In the genomic region with DNA sequence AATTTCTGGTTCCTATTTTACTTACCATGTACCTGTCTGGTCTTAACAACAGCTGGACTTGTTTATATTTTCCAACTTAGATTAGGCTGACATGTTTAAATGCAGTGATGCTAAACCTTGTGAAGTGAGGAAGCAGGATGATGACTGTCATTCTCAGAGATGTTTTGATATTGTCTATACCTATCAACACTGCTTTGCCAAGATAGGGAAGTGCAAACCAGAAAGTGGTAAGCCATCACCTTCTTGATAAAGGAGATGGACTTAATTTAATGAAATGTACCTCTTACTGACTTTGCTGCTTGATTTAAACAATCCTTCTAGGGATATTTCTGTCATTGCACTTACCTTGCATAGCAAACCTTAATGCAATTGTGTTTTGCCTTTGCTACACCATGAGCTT, we compare ENCODE assay signal across 9 cellular contexts. TPM values are rescaled to one million over a fixed set of nuclear protein-coding genes. Genes with fewer than 3 reads are reported as not detected.
DNase-seq lines count a peak whose midpoint lies in the region; ATAC-seq lines count a peak whose summit lies in the region.
"Had no signal": no experiment of that assay in that cellular context is flagged by ENCODE, and none has a peak within 500 bp of the region (broad histone marks: within the 10 kb centered on the region; RNA-seq: fewer than 3 reads in every experiment).

No MANE protein-coding gene starts in this region.

- H3K4me3 ChIP-seq in SJCRH30: peak overlapping the region; percentile 98

- peaks cover 12% of the 10 kb centered on the region for H3K27me3 Mint-ChIP-seq in activated CD4-positive, alpha-beta T cell treated with anti-CD3 and anti-CD28 coated beads, Interleukin-2, amount 10 ng/mL, durations not matched to agents 24 days and 14 days

- H3K4me1 ChIP-seq in SJCRH30: no peaks in the 10 kb centered on the region

- H3K9me3 ChIP-seq in SJCRH30 (replicated peaks): no peaks in the 10 kb centered on the region

- H3K27ac ChIP-seq in SJCRH30 (no peak overlapping the region), epithelial cell of prostate (peak overlapping the region; percentile 87)

- intact Hi-C loops in activated CD4-positive, alpha-beta T cell treated with anti-CD3 and anti-CD28 coated beads, Interleukin-2, amount 10 ng/mL, durations not matched to agents 24 days and 14 days (cut with micrococcal nuclease): loop anchor here (2.0 to 10.0 kb wide), 5 partner anchors 48 to 784 kb away; a partner anchor contains a TSS

- H3K4me1 Mint-ChIP-seq in activated CD4-positive, alpha-beta T cell treated with anti-CD3 and anti-CD28 coated beads, Interleukin-2, amount 10 ng/mL, durations not matched to agents 24 days and 14 days: peaks cover 23% of the 10 kb centered on the region
- H3K4me1 Mint-ChIP-seq in stimulated activated effector memory CD8-positive, alpha-beta T cell treated with anti-CD3 and anti-CD28 coated beads, Interleukin-12 subunit alpha, Interleukin-12 subunit beta, amount 100 ng/mL, for 72 hours: peaks cover 26% of the 10 kb centered on the region

- H3K36me3 Mint-ChIP-seq in activated CD4-positive, alpha-beta T cell treated with anti-CD3 and anti-CD28 coated beads, Interleukin-2, amount 10 ng/mL, durations not matched to agents 24 days and 14 days (ENCODE audit: low read depth): peaks cover 3% of the 10 kb centered on the region
- H3K36me3 Mint-ChIP-seq in stimulated activated effector memory CD8-positive, alpha-beta T cell treated with anti-CD3 and anti-CD28 coated beads, Interleukin-12 subunit alpha, Interleukin-12 subunit beta, amount 100 ng/mL, for 72 hours: no peaks in the 10 kb centered on the region

- DNase-seq in activated CD4-positive, alpha-beta T cell treated with anti-CD3 and anti-CD28 coated beads, Interleukin-2, amount 10 ng/mL, durations not matched to agents 24 days and 14 days: no peak
- DNase-seq in activated CD4-positive, alpha-beta T cell treated with anti-CD3 and anti-CD28 coated beads, Interleukin-2, amount 50 U/mL, for 4 hours: no peak
- no peak for DNase-seq in SJCRH30
- DNase-seq in epithelial cell of prostate (ENCODE audit: low read depth, low spot score): no peak
- no peak for DNase-seq in stimulated activated effector memory CD8-positive, alpha-beta T cell treated with anti-CD3 and anti-CD28 coated beads, Interleukin-12 subunit alpha, Interleukin-12 subunit beta, amount 100 ng/mL, for 72 hours (ENCODE audit: low spot score in 2 of 2)
- DNase-seq in NCI-H226: no peak
- DNase-seq: retina had no signal

- no peak overlapping the region for H3K27ac Mint-ChIP-seq in activated CD4-positive, alpha-beta T cell treated with anti-CD3 and anti-CD28 coated beads, Interleukin-2, amount 10 ng/mL, durations not matched to agents 24 days and 14 days
- no peak overlapping the region for H3K27ac Mint-ChIP-seq in stimulated activated effector memory CD8-positive, alpha-beta T cell treated with anti-CD3 and anti-CD28 coated beads, Interleukin-12 subunit alpha, Interleukin-12 subunit beta, amount 100 ng/mL, for 72 hours

- H3K4me3 Mint-ChIP-seq in activated CD4-positive, alpha-beta T cell treated with anti-CD3 and anti-CD28 coated beads, Interleukin-2, amount 10 ng/mL, durations not matched to agents 24 days and 14 days: peak overlapping the region; percentile 62
- peak overlapping the region; percentile 91 for H3K4me3 Mint-ChIP-seq in stimulated activated effector memory CD8-positive, alpha-beta T cell treated with anti-CD3 and anti-CD28 coated beads, Interleukin-12 subunit alpha, Interleukin-12 subunit beta, amount 100 ng/mL, for 72 hours

- H3K36me3 ChIP-seq in SJCRH30: no peaks in the 10 kb centered on the region

- no peaks in the 10 kb centered on the region for H3K9me3 Mint-ChIP-seq in activated CD4-positive, alpha-beta T cell treated with anti-CD3 and anti-CD28 coated beads, Interleukin-2, amount 10 ng/mL, durations not matched to agents 24 days and 14 days
- no peaks in the 10 kb centered on the region for H3K9me3 Mint-ChIP-seq in stimulated activated effector memory CD8-positive, alpha-beta T cell treated with anti-CD3 and anti-CD28 coated beads, Interleukin-12 subunit alpha, Interleukin-12 subunit beta, amount 100 ng/mL, for 72 hours

- no peak for ATAC-seq in stimulated activated effector memory CD8-positive, alpha-beta T cell treated with anti-CD3 and anti-CD28 coated beads, Interleukin-12 subunit alpha, Interleukin-12 subunit beta, amount 100 ng/mL, for 72 hours
- ATAC-seq in HG03442 (IDR thresholded peaks at IDR 0.05; ENCODE audit: unreplicated experiment) (no peak), GM19035 (IDR thresholded peaks at IDR 0.05; ENCODE audit: unreplicated experiment) (no peak)

- no peaks in the 10 kb centered on the region for H3K27me3 ChIP-seq in SJCRH30

RNA-seq across cellular contexts. Expression of a gene that starts 2.2 kb away (rescaled TPM):
- 16.0 and 18.2 TPM in 2 replicates for total RNA-seq in activated CD4-positive, alpha-beta T cell treated with anti-CD3 and anti-CD28 coated beads, Interleukin-2, amount 10 ng/mL, durations not matched to agents 24 days and 14 days
- total RNA-seq in SJCRH30 (2014; rRNA removed; shearing (Covaris generic)): 8.5 and 10.8 TPM in 2 replicates
